9 cellular contexts compared by ENCODE assay signal in genomic region chr1:207032528-207033017, GRCh38. TPM values are rescaled to one million over a fixed set of nuclear protein-coding genes. Genes with fewer than 3 reads are reported as not detected.
DNase-seq lines count a peak whose midpoint lies in the region; ATAC-seq, FAIRE-seq and TF ChIP-seq lines count a peak whose summit lies in the region.
"Had no signal": no experiment of that assay in that cellular context is flagged by ENCODE, and none has a peak within 500 bp of the region (broad histone marks: within the 10 kb centered on the region; RNA-seq: fewer than 3 reads in every experiment).

Gene C1orf116, minus strand, starts transcription at chr1:207032756. Its CDS starts 5,158 bp downstream, at chr1:207027598.

- 0% methylated on average over 1 of the region's 1 CpG for WGBS in hepatocyte (ENCODE audit: low lambda C conversion rate, missing lambda C conversion rate)
- WGBS in small intestine, 3 donors = 4 to 6% (median 5%) methylated on average over 1 of the region's 1 CpG

- no peak for ATAC-seq in GM21528 (IDR thresholded peaks at IDR 0.05; ENCODE audit: low FRiP score, unreplicated experiment)
- no peak for ATAC-seq in GM21825 (IDR thresholded peaks at IDR 0.05; ENCODE audit: unreplicated experiment)
- no peak for ATAC-seq in GM19035 (IDR thresholded peaks at IDR 0.05; ENCODE audit: unreplicated experiment)

- H4K20me1 ChIP-seq in hepatocyte (ENCODE audit: insufficient read depth, poor library complexity, severe bottlenecking) = no peaks in the 10 kb centered on the region

- H3K4me1 ChIP-seq in hepatocyte (ENCODE audit: insufficient read depth) = peaks cover 26% of the 10 kb centered on the region
- H3K4me1 ChIP-seq in small intestine (ENCODE audit: control insufficient read depth in 2 of 2, insufficient read depth in 1 of 2, low read depth in 1 of 2, low read length in 1 of 2) = peaks cover 0 to 2% of the 10 kb centered on the region in 2 donors

- peak within 1 kb of the TSS; percentile 25 for H3K4me3 ChIP-seq in hepatocyte
- peak within 1 kb of the TSS; percentile 20 to 58 for H3K4me3 ChIP-seq in small intestine (ENCODE audit: low read depth in 1 of 2, low read length in 2 of 2)

- H3K36me3 ChIP-seq in hepatocyte (replicated peaks; ENCODE audit: insufficient read depth, low read depth) (no peaks in the 10 kb centered on the region), small intestine (ENCODE audit: control insufficient read depth in 2 of 2, insufficient read depth in 2 of 2, low read length in 2 of 2) (no peaks in the 10 kb centered on the region)

- DNase-seq in HT1080 (ENCODE audit: low read depth) (peak; percentile 48), NCI-H69 (lab: John Stamatoyannopoulos, UW) (peak; percentile 99), hepatocyte (ENCODE audit: low spot score) (peak; percentile 88), small intestine (peak; percentile 99), dedifferentiated amniotic fluid mesenchymal stem cell (ENCODE audit: extremely low spot score) (no peak)
- DNase-seq: activated CD4-positive, alpha-beta T cell treated with anti-CD3 and anti-CD28 coated beads, Interleukin-2, amount 50 U/mL, for 48 hours had no signal

- peak within 1 kb of the TSS; percentile 77 for H3K4me2 ChIP-seq in hepatocyte

- H3K27ac ChIP-seq in hepatocyte (peak within 1 kb of the TSS; percentile 100), small intestine (ENCODE audit: low read depth in 1 of 2, low read length in 1 of 2) (peak within 1 kb of the TSS; percentile 94 to 97)

- H3K9me3 ChIP-seq in hepatocyte (ENCODE audit: low read depth) (no peaks in the 10 kb centered on the region), small intestine (ENCODE audit: control insufficient read depth, low read depth) (no peaks in the 10 kb centered on the region)

- peaks cover 22% of the 10 kb centered on the region for H3K79me2 ChIP-seq in hepatocyte

- no peaks in the 10 kb centered on the region for H3K27me3 ChIP-seq in hepatocyte
- H3K27me3 ChIP-seq in small intestine (ENCODE audit: control insufficient read depth in 2 of 2, insufficient read depth in 2 of 2, low read length in 2 of 2) = no peaks in the 10 kb centered on the region

- no peak within 1 kb of the TSS for H2AFZ ChIP-seq in hepatocyte

- no peaks in the 10 kb centered on the region for H3K9me2 ChIP-seq in hepatocyte (replicated peaks; ENCODE audit: insufficient read depth)

- TF ChIP-seq CTCF in hepatocyte (IDR thresholded peaks at IDR 0.05; ENCODE audit: poor library complexity) = no peak

- no peak for FAIRE-seq in small intestine (lab: Jason Lieb, UNC)

RNA-seq across cellular contexts. Expression of gene C1orf116, which starts in this region (rescaled TPM):
- 0.20 and 0.59 TPM in 2 replicates for total RNA-seq in HT1080 (2014; rRNA removed; shearing (Covaris generic))
- 0.08 and 0.23 TPM in 2 replicates for polyA plus RNA-seq in HT1080 (2015; cell fraction: cytosol; rRNA removed)
- polyA plus RNA-seq in HT1080 (2015; cell fraction: nucleus; rRNA removed) = 0.19 and 0.26 TPM in 2 replicates
- total RNA-seq in hepatocyte = 16.7 and 18.3 TPM in 2 replicates
- polyA plus RNA-seq in hepatocyte (15.7 and 18.7 TPM in 2 replicates), small intestine (10 to 100 TPM in 2 of 3 donors, 1 to 10 TPM in 1; 9.8 to 29.7 (median 18.9) TPM)

Comparison
In these comparisons a context has a peak if more than half of its experiments do, and no peak if none do; other contexts are left out.
1. RNA of gene C1orf116 (total RNA-seq): 16.7 to 18.3 TPM in hepatocyte; 0.20 to 0.59 TPM in HT1080; every median in the first group is over 10 times any median in the second.
2. Peak in DNase-seq in HT1080; RNA of the gene not detected or under 1 TPM.